In genomic region chr18:48365965-48366364, GRCh38 we compare ENCODE assay signal across 19 cellular contexts. TPM values are rescaled to one million over a fixed set of nuclear protein-coding genes. Genes with fewer than 3 reads are reported as not detected.
DNase-seq lines count a peak whose midpoint lies in the region; ATAC-seq, FAIRE-seq and TF ChIP-seq lines count a peak whose summit lies in the region.
"Had no signal": no experiment of that assay in that cellular context is flagged by ENCODE, and none has a peak within 500 bp of the region (broad histone marks: within the 10 kb centered on the region; RNA-seq: fewer than 3 reads in every experiment).

No MANE protein-coding gene starts in this region.

- H3K79me2 ChIP-seq in HepG2 (ENCODE audit: insufficient read depth, low read length), result no peaks in the 10 kb centered on the region

- peaks cover 20% of the 10 kb centered on the region for H3K27me3 Mint-ChIP-seq in stimulated activated naive CD8-positive, alpha-beta T cell treated with anti-CD3 and anti-CD28 coated beads, Interleukin-15, amount 100 ng/mL, for 72 hours

- no peak overlapping the region for H3K4me2 ChIP-seq in HepG2 (ENCODE audit: low read depth, low read length)

- TF ChIP-seq EP300 in HepG2 (IDR thresholded peaks at IDR 0.05; ENCODE audit: low read depth in 2 of 2, low read length in 2 of 2) (no peak), HepG2 (CRISPR knock-in tag; IDR thresholded peaks at IDR 0.05; ENCODE audit: borderline replicate concordance) (no peak)

- intact Hi-C loops in HepG2 (cut with micrococcal nuclease; ENCODE audit: unreplicated experiment), result no loop called here
- intact Hi-C loops in right lobe of liver (cut with DNase I), result no loop called here
- intact Hi-C loops in sciatic nerve (cut with DNase I), result no loop called here

- no TSS peak for BruUV-seq in HepG2 (replicated peaks; lab: Mats Ljungman, UMichigan)

- CTCF ChIA-PET in HepG2 (lab: Yijun Ruan, JAX; ENCODE audit: low intra/inter-chr PET ratio, low total read pairs), result no interaction called here

- ATAC-seq in HepG2 (no peak), right lobe of liver (no peak), sciatic nerve (no peak), GM18867 (IDR thresholded peaks at IDR 0.05; ENCODE audit: unreplicated experiment) (no peak)
- no peak for ATAC-seq in stimulated activated naive CD8-positive, alpha-beta T cell treated with anti-CD3 and anti-CD28 coated beads, Interleukin-15, amount 100 ng/mL, for 72 hours

- in situ Hi-C loops in HepG2 (cut with HindIII; ENCODE audit: extremely low pct_ligation_motif_present, low pct_unique_long_range_greater_than_20kb), result no loop called here

- no peaks in the 10 kb centered on the region for H4K20me1 ChIP-seq in HepG2 (ENCODE audit: insufficient read depth, low read length)

- H3K4me3 ChIP-seq in HepG2 (replicated peaks in 1 of 3; ENCODE audit: insufficient read depth in 1 of 3, low read depth in 2 of 3, low read length in 3 of 3), result no peak overlapping the region
- no peak overlapping the region for H3K4me3 ChIP-seq in right lobe of liver
- H3K4me3 ChIP-seq: HAP-1 had no signal

- POLR2A ChIA-PET in HepG2 (lab: Yijun Ruan, JAX), result no interaction called here

- H3K27me3 ChIP-seq in HepG2 (ENCODE audit: control insufficient read depth in 1 of 2, insufficient read depth in 2 of 2, low read length in 2 of 2) (peaks cover 0 to 6% of the 10 kb centered on the region in 2 experiments; a peak in 3 of 5 replicates), right lobe of liver (no peaks in the 10 kb centered on the region)

- DNase-seq in HepG2 (ENCODE audit: low spot score) (no peak), right lobe of liver (no peak), RPMI8226 (peak; percentile 28), ecto neural progenitor cell (ENCODE audit: low spot score) (peak; percentile 3), sciatic nerve (ENCODE audit: low spot score) (no peak)
- DNase-seq in stimulated activated naive CD8-positive, alpha-beta T cell treated with anti-CD3 and anti-CD28 coated beads, Interleukin-15, amount 100 ng/mL, for 72 hours, result no peak
- DNase-seq: AML-193; CD4-positive, alpha-beta memory T cell; DMS153; DMS79; GDM1; KBM-7 had no signal

- TF ChIP-seq CTCF in HepG2 (CRISPR knock-in tag; IDR thresholded peaks at IDR 0.05) (no peak), right lobe of liver (IDR thresholded peaks at IDR 0.05) (no peak)

- H3K4me1 Mint-ChIP-seq in stimulated activated naive CD8-positive, alpha-beta T cell treated with anti-CD3 and anti-CD28 coated beads, Interleukin-15, amount 100 ng/mL, for 72 hours, result no peaks in the 10 kb centered on the region
- H3K4me1 Mint-ChIP-seq: CD4-positive, alpha-beta memory T cell had no signal

- no peak overlapping the region for H3K27ac ChIP-seq in HepG2 (ENCODE audit: extremely low read length, insufficient read depth, low read length)
- H3K27ac ChIP-seq in right lobe of liver, result no peak overlapping the region
- H3K27ac ChIP-seq: C4-2B had no signal

- no peak for TF ChIP-seq POLR2A in HepG2 (IDR thresholded peaks at IDR 0.05; ENCODE audit: insufficient read depth in 1 of 2, low read depth in 2 of 2, low read length in 2 of 2)
- no peak for TF ChIP-seq POLR2A in right lobe of liver (IDR thresholded peaks at IDR 0.05)

- no peak overlapping the region for H3K4me3 Mint-ChIP-seq in stimulated activated naive CD8-positive, alpha-beta T cell treated with anti-CD3 and anti-CD28 coated beads, Interleukin-15, amount 100 ng/mL, for 72 hours
- H3K4me3 Mint-ChIP-seq: CD4-positive, alpha-beta memory T cell had no signal

- H3K36me3 ChIP-seq in HepG2 (replicated peaks in 1 of 2; ENCODE audit: control insufficient read depth in 1 of 2, insufficient read depth in 2 of 2, low read length in 2 of 2) (no peaks in the 10 kb centered on the region), right lobe of liver (no peaks in the 10 kb centered on the region)
- H3K36me3 ChIP-seq: HAP-1 had no signal

- peaks cover 8 to 13% of the 10 kb centered on the region in 2 donors for H3K9me3 Mint-ChIP-seq in stimulated activated naive CD8-positive, alpha-beta T cell treated with anti-CD3 and anti-CD28 coated beads, Interleukin-15, amount 100 ng/mL, for 72 hours

- no peak overlapping the region for H2AFZ ChIP-seq in HepG2 (ENCODE audit: low read length)

- peaks cover 7% of the 10 kb centered on the region; the same call in 1 of the 2 replicates for H3K9me3 ChIP-seq in HepG2 (ENCODE audit: low read length)
- no peaks in the 10 kb centered on the region for H3K9me3 ChIP-seq in right lobe of liver
- H3K9me3 ChIP-seq: HAP-1 had no signal

- no peak overlapping the region for H3K9ac ChIP-seq in HepG2 (ENCODE audit: insufficient read depth, low read depth, low read length)

- no peak for FAIRE-seq in HepG2 (lab: Jason Lieb, UNC)
- FAIRE-seq: A204.1, GM12892, GM18507 had no signal

- H3K4me1 ChIP-seq in HepG2 (ENCODE audit: insufficient read depth, low read length) (no peaks in the 10 kb centered on the region), right lobe of liver (no peaks in the 10 kb centered on the region)
- H3K4me1 ChIP-seq: HAP-1 had no signal

- no peak for TF ChIP-seq RAD21 in HepG2 (CRISPR knock-in tag; IDR thresholded peaks at IDR 0.05)

- H3K27ac Mint-ChIP-seq in stimulated activated naive CD8-positive, alpha-beta T cell treated with anti-CD3 and anti-CD28 coated beads, Interleukin-15, amount 100 ng/mL, for 72 hours, result no peak overlapping the region
- H3K27ac Mint-ChIP-seq: CD4-positive, alpha-beta memory T cell had no signal

TF ChIP-seq in HepG2, 621 proteins besides CTCF, POLR2A, EP300 and RAD21 (continues in another document):
- peak; percentile 94 to 98 for TF ChIP-seq MAFK (conservative IDR thresholded peaks at IDR 0.05 in 1 of 2, IDR thresholded peaks at IDR 0.05 in 1 of 2; ENCODE audit: low read length in 2 of 2)
- TF ChIP-seq ZNF549 (CRISPR knock-in tag; IDR thresholded peaks at IDR 0.05), result no peak
- TF ChIP-seq ZNF841 (CRISPR knock-in tag; IDR thresholded peaks at IDR 0.05; ENCODE audit: borderline replicate concordance), result no peak
- no peak for TF ChIP-seq PTBP1 (IDR thresholded peaks at IDR 0.05; ENCODE audit: low read depth, low read length, poor library complexity, severe bottlenecking)
- no peak for TF ChIP-seq HMGXB4 (CRISPR knock-in tag; IDR thresholded peaks at IDR 0.05; ENCODE audit: borderline replicate concordance in 1 of 2, low read depth in 1 of 2)
- no peak for TF ChIP-seq CHD4 (IDR thresholded peaks at IDR 0.05; ENCODE audit: borderline replicate concordance, low read length)
- TF ChIP-seq ZBTB8A (CRISPR knock-in tag; IDR thresholded peaks at IDR 0.05; ENCODE audit: borderline replicate concordance, low read depth), result no peak
- no peak for TF ChIP-seq PRMT3 (CRISPR knock-in tag; IDR thresholded peaks at IDR 0.05; ENCODE audit: borderline replicate concordance, low read depth)
- TF ChIP-seq MAFF (IDR thresholded peaks at IDR 0.05; ENCODE audit: low read depth, low read length), result peak; percentile 96
- no peak for TF ChIP-seq ZNF776 (CRISPR knock-in tag; IDR thresholded peaks at IDR 0.05)
- no peak for TF ChIP-seq FIP1L1 (IDR thresholded peaks at IDR 0.05; ENCODE audit: borderline replicate concordance, insufficient read depth, low read depth, low read length)
- TF ChIP-seq ZFY (CRISPR knock-in tag; IDR thresholded peaks at IDR 0.05), result no peak

RNA-seq across cellular contexts. Expression of gene ZBTB7C, which starts 43.2 kb away (rescaled TPM):
- total RNA-seq in HepG2 (2016; rRNA removed; fragmentation: Illumina TruSeq; extraction: Trizol), result 0.04 TPM in 1 of 2 replicates, not detected in the other
- total RNA-seq in HepG2 (2016; cell fraction: cytosol; rRNA removed; fragmentation: Illumina TruSeq; extraction: Trizol; ENCODE audit: low read depth), result 0.10 TPM in 1 of 2 replicates, not detected in the other
- 0.02 TPM in 1 of 2 replicates, not detected in the other for total RNA-seq in HepG2 (2016; cell fraction: insoluble cytoplasmic fraction; rRNA removed; fragmentation: Illumina TruSeq; extraction: Trizol)
- total RNA-seq in HepG2 (2016; cell fraction: membrane; rRNA removed; fragmentation: Illumina TruSeq; extraction: Trizol), result 0.07 TPM in 1 of 2 replicates, not detected in the other
- 0.06 TPM in 1 of 2 replicates, not detected in the other for total RNA-seq in HepG2 (2016; cell fraction: nucleus; rRNA removed; fragmentation: Illumina TruSeq; extraction: Trizol)
- 0.01 TPM in 1 of 2 replicates, not detected in the other for polyA plus RNA-seq in HepG2 (2011; rRNA removed)
- 0.01 TPM in 1 of 2 replicates, not detected in the other for polyA plus RNA-seq in HepG2 (2011; cell fraction: cytosol; rRNA removed)
- not detected in 2 replicates for polyA plus RNA-seq in HepG2 (2011; cell fraction: nucleus; rRNA removed)
- 0.03 and 0.09 TPM in 2 replicates for polyA plus RNA-seq in HepG2 (2012)
- not detected in 2 replicates for polyA plus RNA-seq in HepG2 (2016; cell fraction: cytosol; fragmentation: Illumina TruSeq; extraction: Trizol; ENCODE audit: low read depth)
- polyA plus RNA-seq in HepG2 (2016; cell fraction: insoluble cytoplasmic fraction; fragmentation: Illumina TruSeq; extraction: Trizol; ENCODE audit: low read depth), result not detected in 2 replicates
- not detected in 2 replicates for polyA plus RNA-seq in HepG2 (2016; cell fraction: membrane; fragmentation: Illumina TruSeq; extraction: Trizol; ENCODE audit: low read depth)
- polyA plus RNA-seq in HepG2 (2016; cell fraction: nucleus; fragmentation: Illumina TruSeq; extraction: Trizol; ENCODE audit: insufficient read depth, low read depth), result not detected in 2 replicates
- polyA minus RNA-seq in HepG2 (2011; rRNA and poly(A)+ RNA removed; ENCODE audit: low replicate concordance), result 0.12 and 4.7 TPM in 2 replicates
- not detected in 2 replicates for polyA minus RNA-seq in HepG2 (2011; cell fraction: cytosol; rRNA and poly(A)+ RNA removed)
- 0.13 TPM in 1 of 2 replicates, not detected in the other for polyA minus RNA-seq in HepG2 (2011; cell fraction: nucleus; rRNA and poly(A)+ RNA removed)
- total RNA-seq in right lobe of liver, result 1 to 10 TPM; 1.1 to 1.7 (median 1.3) TPM
- total RNA-seq in sciatic nerve, result 44.2 TPM
- total RNA-seq: CD4-positive, alpha-beta memory T cell had no signal
- polyA plus RNA-seq: BJ had no signal

Comparison
In these comparisons a context has a peak if more than half of its experiments do, and no peak if none do; other contexts are left out.
1. DNase-seq: peak in RPMI8226 (single experiment) and ecto neural progenitor cell (single experiment); none in HepG2 (single experiment), right lobe of liver (0 of 3), sciatic nerve (single experiment) and stimulated activated naive CD8-positive, alpha-beta T cell treated with anti-CD3 and anti-CD28 coated beads, Interleukin-15, amount 100 ng/mL, for 72 hours (0 of 2).
2. RNA of gene ZBTB7C, which starts 43.2 kb away (total RNA-seq): 44.2 TPM in sciatic nerve (single experiment); 1.1 to 1.7 TPM in right lobe of liver and 0.02 to 0.10 TPM in HepG2; every median in the first group is over 10 times any median in the second.